ENCODE assay signal across 8 cellular contexts in the genomic region with DNA sequence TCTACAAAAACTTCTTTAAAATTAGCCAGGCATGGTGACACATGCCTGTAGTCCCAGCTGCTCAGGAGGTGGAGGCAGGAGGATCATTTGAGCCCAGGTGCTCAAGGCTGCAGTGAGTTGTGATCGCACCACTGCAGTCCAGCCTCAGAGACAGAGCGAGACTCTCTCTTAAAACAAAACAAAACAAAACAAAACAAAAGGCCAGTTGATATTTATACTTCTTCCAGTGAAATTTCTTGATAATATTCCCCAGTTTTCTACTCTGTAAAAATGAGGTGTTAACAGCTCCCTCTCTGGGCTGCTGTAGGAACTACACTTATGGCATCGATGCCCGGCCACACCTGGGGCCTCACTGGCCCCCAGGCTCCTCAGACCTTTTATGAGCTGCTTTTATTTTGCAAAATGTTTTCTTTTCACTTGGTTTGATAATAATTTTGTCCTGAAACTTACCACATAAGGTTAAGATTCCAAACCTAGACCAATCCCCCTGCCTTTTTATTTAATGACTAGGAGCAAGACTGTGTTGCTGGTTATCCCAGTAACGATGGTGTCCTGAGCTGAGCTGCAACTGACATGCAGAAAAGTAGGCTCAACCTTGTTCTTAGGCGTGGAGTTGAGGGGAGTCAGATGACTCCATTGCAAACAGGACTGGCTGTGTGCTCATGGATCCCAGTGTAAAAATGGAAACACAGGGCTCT. TPM values are rescaled to one million over a fixed set of nuclear protein-coding genes. Genes with fewer than 3 reads are reported as not detected.
A peak's percentile ranks its signal among the peaks of the same experiment; 100 is the strongest.
DNase-seq lines count a peak whose midpoint lies in the region; ATAC-seq, FAIRE-seq and TF ChIP-seq lines count a peak whose summit lies in the region.

No MANE protein-coding gene starts in this region.

- no peak for ATAC-seq in HG02884 (IDR thresholded peaks at IDR 0.05; ENCODE audit: unreplicated experiment)
- no peak for ATAC-seq in HG02840 (IDR thresholded peaks at IDR 0.05; ENCODE audit: low FRiP score, unreplicated experiment)

- H3K27ac ChIP-seq in astrocyte (ENCODE audit: low read depth, low read length): no peak overlapping the region

- H3K79me2 ChIP-seq in astrocyte (ENCODE audit: insufficient read depth, low read length): peaks cover 69% of the 10 kb centered on the region

- H3K36me3 Mint-ChIP-seq in astrocyte (ENCODE audit: low read depth, unreplicated experiment): peaks cover 6% of the 10 kb centered on the region
- H3K36me3 Mint-ChIP-seq in immature natural killer cell: peaks cover 7 to 10% (median 8%) of the 10 kb centered on the region in 3 donors

- H3K9ac ChIP-seq in astrocyte (ENCODE audit: low read length): peak overlapping the region; percentile 3

- DNase-seq in AG04449 (ENCODE audit: low read depth, low spot score) (no peak), RPMI8226 (peak; percentile 51), astrocyte (ENCODE audit: low read depth) (no peak), immature natural killer cell (peak; percentile 32 to 44 (median 35))
- peak; percentile 17 to 21 for DNase-seq in stimulated activated CD4-positive, alpha-beta T cell treated with anti-CD3 and anti-CD28 coated beads, Interleukin-4, amount 100 ng/mL, for 48 hours (ENCODE audit: low read depth in 2 of 2)

- H3K36me3 ChIP-seq in astrocyte (ENCODE audit: insufficient read depth, low read length): peaks cover 2% of the 10 kb centered on the region

- POLR2A ChIA-PET in AG04449 (lab: Yijun Ruan, JAX): no interaction called here

- peaks cover 3% of the 10 kb centered on the region for H3K9me3 Mint-ChIP-seq in astrocyte (ENCODE audit: unreplicated experiment)
- H3K9me3 Mint-ChIP-seq in immature natural killer cell: no peaks in the 10 kb centered on the region

- H3K27ac Mint-ChIP-seq in astrocyte (ENCODE audit: unreplicated experiment): no peak overlapping the region
- peak overlapping the region; percentile 19 to 88 (median 76) for H3K27ac Mint-ChIP-seq in immature natural killer cell

- no peaks in the 10 kb centered on the region for H3K27me3 ChIP-seq in astrocyte (ENCODE audit: insufficient read depth, low read length)

- H4K20me1 ChIP-seq in astrocyte (ENCODE audit: insufficient read depth, low read length): peaks cover 72% of the 10 kb centered on the region

- peak; percentile 53 for TF ChIP-seq CTCF in AG04449 (IDR thresholded peaks at IDR 0.05; ENCODE audit: insufficient read depth, low read length, missing control alignments)
- TF ChIP-seq CTCF in GM12872 (IDR thresholded peaks at IDR 0.05; ENCODE audit: insufficient read depth, low read depth, low read length): peak; percentile 80
- TF ChIP-seq CTCF in astrocyte (IDR thresholded peaks at IDR 0.05; ENCODE audit: insufficient read depth, low read depth, low read length): peak; percentile 82

- H2AFZ ChIP-seq in astrocyte (ENCODE audit: low read depth, low read length): no peak overlapping the region

- CTCF ChIA-PET in AG04449 (lab: Yijun Ruan, JAX): interaction anchor here (0.6 to 2.4 kb wide), 22 partner anchors 10 to 306 kb away, joined by 3 to 13 read pairs (median 3); no protein-coding TSS in a partner anchor

- peaks cover 12% of the 10 kb centered on the region for H3K4me1 Mint-ChIP-seq in astrocyte (ENCODE audit: low read depth, unreplicated experiment)
- H3K4me1 Mint-ChIP-seq in immature natural killer cell: peaks cover 49 to 53% of the 10 kb centered on the region in 2 donors

- H3K4me3 ChIP-seq in AG04449 (ENCODE audit: low read depth, low read length) (no peak overlapping the region), astrocyte (ENCODE audit: insufficient read depth, low read depth, low read length) (no peak overlapping the region)

- no peak overlapping the region for H3K4me3 Mint-ChIP-seq in astrocyte (ENCODE audit: unreplicated experiment)
- H3K4me3 Mint-ChIP-seq in immature natural killer cell: peak overlapping the region; percentile 43 to 75 (median 64)

- no peak for FAIRE-seq in astrocyte (lab: Jason Lieb, UNC)

- no peak overlapping the region for H3K4me2 ChIP-seq in astrocyte (ENCODE audit: low read length)

- peaks cover 7% of the 10 kb centered on the region for H3K4me1 ChIP-seq in astrocyte (ENCODE audit: insufficient read depth, low read length)

- H3K9me3 ChIP-seq in astrocyte (ENCODE audit: insufficient read depth, low read depth, low read length): no peaks in the 10 kb centered on the region

- H3K27me3 Mint-ChIP-seq in astrocyte (ENCODE audit: low read depth, unreplicated experiment): no peaks in the 10 kb centered on the region
- H3K27me3 Mint-ChIP-seq in immature natural killer cell (ENCODE audit: low read depth in 3 of 3): peaks cover 0 to 7% (median 2%) of the 10 kb centered on the region in 3 donors

RNA-seq across cellular contexts. Expression of gene MAPK8IP3, which starts 17.6 kb away (rescaled TPM):
- 85.5 and 92.4 TPM in 2 replicates for total RNA-seq in astrocyte
- 1 to 10 TPM in 1 of 3 donors, under 1 TPM in 2; 0.55 to 3.8 (median 0.57) TPM for polyA plus RNA-seq in immature natural killer cell

RNA-seq across cellular contexts. Expression of gene JPT2, which starts 45.5 kb away (rescaled TPM):
- total RNA-seq in astrocyte: 122 and 143 TPM in 2 replicates
- 10 to 100 TPM in 1 of 3 donors, 1 to 10 TPM in 2; 7.9 to 14.0 (median 8.3) TPM for polyA plus RNA-seq in immature natural killer cell

RNA-seq across cellular contexts. Expression of gene NME3, which starts 47.7 kb away (rescaled TPM):
- total RNA-seq in astrocyte: 36.3 and 42.7 TPM in 2 replicates
- polyA plus RNA-seq in immature natural killer cell: 10 to 100 TPM; 49.4 to 96.9 (median 82.4) TPM

RNA-seq across cellular contexts. Expression of gene EME2, which starts 49.0 kb away (rescaled TPM):
- 21.4 and 23.3 TPM in 2 replicates for total RNA-seq in astrocyte
- polyA plus RNA-seq in immature natural killer cell: 1 to 10 TPM in 2 of 3 donors, under 1 TPM in 1; 0.79 to 2.2 (median 1.0) TPM

RNA-seq across cellular contexts. Expression of gene MRPS34, which starts 49.3 kb away (rescaled TPM):
- total RNA-seq in astrocyte: 74.0 and 80.2 TPM in 2 replicates
- 100 to 1,000 TPM; 111 to 139 (median 139) TPM for polyA plus RNA-seq in immature natural killer cell

Comparison
In these comparisons a context has a peak if more than half of its experiments do, and no peak if none do; other contexts are left out.
1. DNase-seq: peak in RPMI8226 (single experiment), immature natural killer cell (3 of 3) and stimulated activated CD4-positive, alpha-beta T cell treated with anti-CD3 and anti-CD28 coated beads, Interleukin-4, amount 100 ng/mL, for 48 hours (2 of 2); none in AG04449 (single experiment) and astrocyte (single experiment).
2. Peak in every context shown above with its lines, with median percentiles within 50 percentile points of each other: CTCF ChIP-seq.